ENCODE assay signal across 17 cellular contexts in the genomic region with DNA sequence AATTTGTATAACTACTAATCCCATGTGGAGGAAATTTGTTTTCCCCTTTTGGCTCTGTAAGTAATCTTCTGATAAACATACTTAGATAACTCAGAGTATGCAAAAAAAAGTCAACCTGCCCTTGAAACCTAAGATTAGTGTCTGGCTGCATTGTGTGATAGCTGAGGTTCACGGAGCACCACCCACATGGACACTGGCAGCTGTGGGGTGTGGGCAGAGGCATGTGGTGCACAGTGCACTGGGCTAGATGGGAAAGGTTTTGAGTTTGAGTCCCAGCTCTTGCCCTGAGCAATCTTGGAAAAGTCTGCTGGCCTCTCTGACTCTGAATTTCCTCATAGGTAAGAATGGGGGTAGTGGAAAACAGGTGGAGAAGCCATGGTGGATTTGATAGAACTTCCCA.
DNase-seq lines count a peak whose midpoint lies in the region; ATAC-seq, FAIRE-seq and TF ChIP-seq lines count a peak whose summit lies in the region.
"Had no signal": no experiment of that assay in that cellular context is flagged by ENCODE, and none has a peak within 500 bp of the region (broad histone marks: within the 10 kb centered on the region; RNA-seq: fewer than 3 reads in every experiment).

No MANE protein-coding gene starts in this region.

- no peak for FAIRE-seq in small intestine (lab: Jason Lieb, UNC)
- FAIRE-seq: GM12892, GM18507, H1 had no signal

- no peaks in the 10 kb centered on the region for H3K9me3 ChIP-seq in right atrium auricular region
- H3K9me3 ChIP-seq in small intestine (ENCODE audit: control insufficient read depth, low read depth), result no peaks in the 10 kb centered on the region
- no peaks in the 10 kb centered on the region for H3K9me3 ChIP-seq in upper lobe of right lung
- no peaks in the 10 kb centered on the region for H3K9me3 ChIP-seq in colonic mucosa
- H3K9me3 ChIP-seq: BLaER1, HAP-1 had no signal

- no peaks in the 10 kb centered on the region for H3K27me3 ChIP-seq in right atrium auricular region
- H3K27me3 ChIP-seq in small intestine (ENCODE audit: control insufficient read depth in 2 of 2, insufficient read depth in 2 of 2, low read length in 2 of 2), result no peaks in the 10 kb centered on the region
- no peaks in the 10 kb centered on the region for H3K27me3 ChIP-seq in upper lobe of right lung
- H3K27me3 ChIP-seq in colonic mucosa, result no peaks in the 10 kb centered on the region
- H3K27me3 ChIP-seq: BLaER1 had no signal

- ATAC-seq in Right ventricle myocardium superior (ENCODE audit: poor library complexity) (peak; percentile 73), left cardiac atrium (peak; percentile 53), upper lobe of right lung (no peak), HG03378 (IDR thresholded peaks at IDR 0.05; ENCODE audit: unreplicated experiment) (no peak)

- TF ChIP-seq CTCF in right atrium auricular region (IDR thresholded peaks at IDR 0.05), result no peak
- TF ChIP-seq CTCF in upper lobe of right lung (IDR thresholded peaks at IDR 0.05), result no peak
- no peak for TF ChIP-seq CTCF in colonic mucosa (IDR thresholded peaks at IDR 0.05)

- H3K4me1 ChIP-seq in right atrium auricular region (peaks cover 0 to 6% of the 10 kb centered on the region in 2 donors), small intestine (ENCODE audit: control insufficient read depth in 2 of 2, insufficient read depth in 1 of 2, low read depth in 1 of 2, low read length in 1 of 2) (no peaks in the 10 kb centered on the region), upper lobe of right lung (no peaks in the 10 kb centered on the region), colonic mucosa (no peaks in the 10 kb centered on the region)
- H3K4me1 ChIP-seq: BLaER1, HAP-1 had no signal

- DNase-seq in Right ventricle myocardium superior (no peak), right atrium auricular region (ENCODE audit: low spot score) (no peak), left cardiac atrium (no peak), small intestine (peak; percentile 5), upper lobe of right lung (no peak), colonic mucosa (no peak)
- DNase-seq: 8988T; CD4-positive, alpha-beta memory T cell; DMS153; DMS79; GDM1 had no signal

- H3K36me3 ChIP-seq in right atrium auricular region, result no peaks in the 10 kb centered on the region
- no peaks in the 10 kb centered on the region for H3K36me3 ChIP-seq in small intestine (ENCODE audit: control insufficient read depth in 2 of 2, insufficient read depth in 2 of 2, low read length in 2 of 2)
- no peaks in the 10 kb centered on the region for H3K36me3 ChIP-seq in upper lobe of right lung
- no peaks in the 10 kb centered on the region for H3K36me3 ChIP-seq in colonic mucosa
- H3K36me3 ChIP-seq: BLaER1, HAP-1 had no signal

- H3K4me3 ChIP-seq in right atrium auricular region (no peak overlapping the region), small intestine (ENCODE audit: low read depth in 1 of 2, low read length in 2 of 2) (no peak overlapping the region), upper lobe of right lung (no peak overlapping the region), colonic mucosa (no peak overlapping the region)
- H3K4me3 ChIP-seq: BLaER1, HAP-1 had no signal

- H3K27ac ChIP-seq in right atrium auricular region, result peak overlapping the region in 1 of 2 donors; percentile 37
- no peak overlapping the region for H3K27ac ChIP-seq in small intestine (ENCODE audit: low read depth in 1 of 2, low read length in 1 of 2)
- no peak overlapping the region for H3K27ac ChIP-seq in upper lobe of right lung
- no peak overlapping the region for H3K27ac ChIP-seq in colonic mucosa
- H3K27ac ChIP-seq: BLaER1 had no signal

- WGBS in small intestine, 3 donors, result 22 to 59% (median 22%) methylated on average over 1 of the region's 1 CpG

- intact Hi-C loops in Right ventricle myocardium superior (cut with DNase I) (no loop called here), left cardiac atrium (cut with DNase I) (no loop called here), upper lobe of right lung (cut with DNase I) (no loop called here), colonic mucosa (cut with DNase I) (no loop called here)

- no peak overlapping the region for H3K9ac ChIP-seq in colonic mucosa (ENCODE audit: low read depth in 2 of 2, low read length in 2 of 2)
- H3K9ac ChIP-seq: BLaER1 had no signal

Comparison
In these comparisons a context has a peak if more than half of its experiments do, and no peak if none do; other contexts are left out.
1. ATAC-seq: peak in Right ventricle myocardium superior (single experiment) and left cardiac atrium (2 of 2); none in upper lobe of right lung (single experiment) and HG03378 (single experiment).